ENCODE assay signal across 1 cellular context in the genomic region with DNA sequence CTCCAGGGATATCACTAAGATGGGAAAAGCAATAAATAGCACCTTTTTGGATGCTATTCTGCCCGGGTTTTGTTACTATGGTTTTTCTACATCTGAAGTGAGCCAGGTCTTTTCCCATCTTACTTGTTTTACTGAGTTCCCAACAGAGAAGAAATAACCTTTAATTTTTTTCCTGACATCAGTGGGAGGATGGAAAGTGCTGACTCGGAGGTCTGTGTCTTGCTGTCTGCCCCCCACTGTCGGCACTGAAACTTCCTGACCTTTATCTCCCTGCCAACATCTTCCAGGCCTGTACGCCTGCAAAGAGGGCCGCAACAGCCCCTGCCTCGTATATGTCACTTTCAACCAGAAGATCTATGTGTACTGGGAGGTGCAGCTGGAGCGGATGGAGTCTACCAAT.
TF ChIP-seq lines count a peak whose summit lies in the region.

No MANE protein-coding gene starts in this region.

TF ChIP-seq in K562, 482 proteins besides CTCF, POLR2A, EP300 and RAD21:
- TF ChIP-seq HMG20B (CRISPR knock-in tag; IDR thresholded peaks at IDR 0.05) (no peak), PATZ1 (CRISPR knock-in tag; IDR thresholded peaks at IDR 0.05; ENCODE audit: borderline replicate concordance) (no peak), BDP1 (IDR thresholded peaks at IDR 0.05; ENCODE audit: insufficient read depth, insufficient read length) (no peak), ZNF316 (IDR thresholded peaks at IDR 0.05) (peak; percentile 75), KAT2B (IDR thresholded peaks at IDR 0.05; ENCODE audit: low read depth, low read length) (no peak), CLOCK (CRISPR knock-in tag; IDR thresholded peaks at IDR 0.05; ENCODE audit: borderline replicate concordance) (no peak), KLF13 (tag; IDR thresholded peaks at IDR 0.05; ENCODE audit: borderline replicate concordance, low read depth) (no peak), C11orf30 (IDR thresholded peaks at IDR 0.05; ENCODE audit: low read depth) (peak; percentile 70), ZFP30 (CRISPR knock-in tag; IDR thresholded peaks at IDR 0.05; ENCODE audit: borderline replicate concordance) (no peak), PCBP2 (IDR thresholded peaks at IDR 0.05; ENCODE audit: low read depth, low read length, poor library complexity, severe bottlenecking) (no peak), ZSCAN32 (CRISPR knock-in tag; IDR thresholded peaks at IDR 0.05) (no peak), GTF2E2 (tag; IDR thresholded peaks at IDR 0.05) (no peak), SETDB1 (IDR thresholded peaks at IDR 0.05; ENCODE audit: low read length) (no peak), BCOR (IDR thresholded peaks at IDR 0.05) (no peak), CEBPB (tag; IDR thresholded peaks at IDR 0.05) (no peak), PHB2 (IDR thresholded peaks at IDR 0.05; ENCODE audit: low read depth) (no peak), FIP1L1 (IDR thresholded peaks at IDR 0.05; ENCODE audit: low read depth, low read length, poor library complexity, severe bottlenecking) (no peak), ZNF780A (CRISPR knock-in tag; IDR thresholded peaks at IDR 0.05) (no peak), ZNF347 (CRISPR knock-in tag; IDR thresholded peaks at IDR 0.05; ENCODE audit: low read depth) (no peak), DPF2 (IDR thresholded peaks at IDR 0.05) (no peak), TAF15 (IDR thresholded peaks at IDR 0.05; ENCODE audit: low read depth, low read length) (no peak), ELF4 (CRISPR knock-in tag; IDR thresholded peaks at IDR 0.05) (no peak), MAFG (tag; conservative IDR thresholded peaks at IDR 0.05) (peak; percentile 60), LARP7 (IDR thresholded peaks at IDR 0.05) (no peak), SMAD1 (IDR thresholded peaks at IDR 0.05; ENCODE audit: low read depth, low read length, partially characterized antibody) (no peak), ZNF175 (CRISPR knock-in tag; IDR thresholded peaks at IDR 0.05; ENCODE audit: low read depth) (no peak), SLC30A9 (CRISPR knock-in tag; IDR thresholded peaks at IDR 0.05) (no peak), MAFF (IDR thresholded peaks at IDR 0.05; ENCODE audit: low read length) (peak; percentile 74), ZNF511 (CRISPR knock-in tag; IDR thresholded peaks at IDR 0.05) (no peak), GTF2B (IDR thresholded peaks at IDR 0.05; ENCODE audit: extremely low read depth, insufficient read length) (no peak), CSDE1 (IDR thresholded peaks at IDR 0.05) (no peak), ESRRA (IDR thresholded peaks at IDR 0.05; ENCODE audit: borderline replicate concordance, low read depth) (no peak), NR3C1 (CRISPR knock-in tag; IDR thresholded peaks at IDR 0.05) (no peak), MAFK (IDR thresholded peaks at IDR 0.05; ENCODE audit: low read length) (peak; percentile 78), CBFA2T2 (conservative IDR thresholded peaks at IDR 0.05) (no peak), ERF (CRISPR knock-in tag; IDR thresholded peaks at IDR 0.05) (no peak), FOSL1 (tag; conservative IDR thresholded peaks at IDR 0.05) (no peak), HCFC1 (IDR thresholded peaks at IDR 0.05; ENCODE audit: low read depth, low read length) (no peak), PHF21A (IDR thresholded peaks at IDR 0.05; ENCODE audit: borderline replicate concordance, low read depth) (no peak), CHD1 (IDR thresholded peaks at IDR 0.05; ENCODE audit: low read length) (no peak), RBBP5 (IDR thresholded peaks at IDR 0.05; ENCODE audit: borderline replicate concordance, insufficient read depth, low read length, poor library complexity, severe bottlenecking) (no peak)
- TF ChIP-seq, protein P1, sequence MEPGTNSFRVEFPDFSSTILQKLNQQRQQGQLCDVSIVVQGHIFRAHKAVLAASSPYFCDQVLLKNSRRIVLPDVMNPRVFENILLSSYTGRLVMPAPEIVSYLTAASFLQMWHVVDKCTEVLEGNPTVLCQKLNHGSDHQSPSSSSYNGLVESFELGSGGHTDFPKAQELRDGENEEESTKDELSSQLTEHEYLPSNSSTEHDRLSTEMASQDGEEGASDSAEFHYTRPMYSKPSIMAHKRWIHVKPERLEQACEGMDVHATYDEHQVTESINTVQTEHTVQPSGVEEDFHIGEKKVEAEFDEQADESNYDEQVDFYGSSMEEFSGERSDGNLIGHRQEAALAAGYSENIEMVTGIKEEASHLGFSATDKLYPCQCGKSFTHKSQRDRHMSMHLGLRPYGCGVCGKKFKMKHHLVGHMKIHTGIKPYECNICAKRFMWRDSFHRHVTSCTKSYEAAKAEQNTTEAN (CRISPR knock-in tag; IDR thresholded peaks at IDR 0.05): no peak
- TF ChIP-seq, protein P2, sequence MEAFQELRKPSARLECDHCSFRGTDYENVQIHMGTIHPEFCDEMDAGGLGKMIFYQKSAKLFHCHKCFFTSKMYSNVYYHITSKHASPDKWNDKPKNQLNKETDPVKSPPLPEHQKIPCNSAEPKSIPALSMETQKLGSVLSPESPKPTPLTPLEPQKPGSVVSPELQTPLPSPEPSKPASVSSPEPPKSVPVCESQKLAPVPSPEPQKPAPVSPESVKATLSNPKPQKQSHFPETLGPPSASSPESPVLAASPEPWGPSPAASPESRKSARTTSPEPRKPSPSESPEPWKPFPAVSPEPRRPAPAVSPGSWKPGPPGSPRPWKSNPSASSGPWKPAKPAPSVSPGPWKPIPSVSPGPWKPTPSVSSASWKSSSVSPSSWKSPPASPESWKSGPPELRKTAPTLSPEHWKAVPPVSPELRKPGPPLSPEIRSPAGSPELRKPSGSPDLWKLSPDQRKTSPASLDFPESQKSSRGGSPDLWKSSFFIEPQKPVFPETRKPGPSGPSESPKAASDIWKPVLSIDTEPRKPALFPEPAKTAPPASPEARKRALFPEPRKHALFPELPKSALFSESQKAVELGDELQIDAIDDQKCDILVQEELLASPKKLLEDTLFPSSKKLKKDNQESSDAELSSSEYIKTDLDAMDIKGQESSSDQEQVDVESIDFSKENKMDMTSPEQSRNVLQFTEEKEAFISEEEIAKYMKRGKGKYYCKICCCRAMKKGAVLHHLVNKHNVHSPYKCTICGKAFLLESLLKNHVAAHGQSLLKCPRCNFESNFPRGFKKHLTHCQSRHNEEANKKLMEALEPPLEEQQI (IDR thresholded peaks at IDR 0.05): no peak
- TF ChIP-seq, protein P3, sequence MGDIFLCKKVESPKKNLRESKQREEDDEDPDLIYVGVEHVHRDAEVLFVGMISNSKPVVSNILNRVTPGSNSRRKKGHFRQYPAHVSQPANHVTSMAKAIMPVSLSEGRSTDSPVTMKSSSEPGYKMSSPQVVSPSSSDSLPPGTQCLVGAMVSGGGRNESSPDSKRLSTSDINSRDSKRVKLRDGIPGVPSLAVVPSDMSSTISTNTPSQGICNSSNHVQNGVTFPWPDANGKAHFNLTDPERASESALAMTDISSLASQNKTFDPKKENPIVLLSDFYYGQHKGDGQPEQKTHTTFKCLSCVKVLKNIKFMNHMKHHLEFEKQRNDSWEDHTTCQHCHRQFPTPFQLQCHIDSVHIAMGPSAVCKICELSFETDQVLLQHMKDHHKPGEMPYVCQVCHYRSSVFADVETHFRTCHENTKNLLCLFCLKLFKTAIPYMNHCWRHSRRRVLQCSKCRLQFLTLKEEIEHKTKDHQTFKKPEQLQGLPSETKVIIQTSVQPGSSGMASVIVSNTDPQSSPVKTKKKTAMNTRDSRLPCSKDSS (IDR thresholded peaks at IDR 0.05; ENCODE audit: low read depth, partially characterized antibody): no peak
- TF ChIP-seq, protein P4, sequence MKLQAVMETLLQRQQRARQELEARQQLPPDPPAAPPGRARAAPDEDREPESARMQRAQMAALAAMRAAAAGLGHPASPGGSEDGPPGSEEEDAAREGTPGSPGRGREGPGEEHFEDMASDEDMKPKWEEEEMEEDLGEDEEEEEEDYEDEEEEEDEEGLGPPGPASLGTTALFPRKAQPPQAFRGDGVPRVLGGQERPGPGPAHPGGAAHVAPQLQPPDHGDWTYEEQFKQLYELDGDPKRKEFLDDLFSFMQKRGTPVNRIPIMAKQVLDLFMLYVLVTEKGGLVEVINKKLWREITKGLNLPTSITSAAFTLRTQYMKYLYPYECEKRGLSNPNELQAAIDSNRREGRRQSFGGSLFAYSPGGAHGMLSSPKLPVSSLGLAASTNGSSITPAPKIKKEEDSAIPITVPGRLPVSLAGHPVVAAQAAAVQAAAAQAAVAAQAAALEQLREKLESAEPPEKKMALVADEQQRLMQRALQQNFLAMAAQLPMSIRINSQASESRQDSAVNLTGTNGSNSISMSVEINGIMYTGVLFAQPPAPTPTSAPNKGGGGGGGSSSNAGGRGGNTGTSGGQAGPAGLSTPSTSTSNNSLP (IDR thresholded peaks at IDR 0.05; ENCODE audit: borderline replicate concordance, low read depth, low read length): no peak
